9 cellular contexts compared by ENCODE assay signal in the genomic region with DNA sequence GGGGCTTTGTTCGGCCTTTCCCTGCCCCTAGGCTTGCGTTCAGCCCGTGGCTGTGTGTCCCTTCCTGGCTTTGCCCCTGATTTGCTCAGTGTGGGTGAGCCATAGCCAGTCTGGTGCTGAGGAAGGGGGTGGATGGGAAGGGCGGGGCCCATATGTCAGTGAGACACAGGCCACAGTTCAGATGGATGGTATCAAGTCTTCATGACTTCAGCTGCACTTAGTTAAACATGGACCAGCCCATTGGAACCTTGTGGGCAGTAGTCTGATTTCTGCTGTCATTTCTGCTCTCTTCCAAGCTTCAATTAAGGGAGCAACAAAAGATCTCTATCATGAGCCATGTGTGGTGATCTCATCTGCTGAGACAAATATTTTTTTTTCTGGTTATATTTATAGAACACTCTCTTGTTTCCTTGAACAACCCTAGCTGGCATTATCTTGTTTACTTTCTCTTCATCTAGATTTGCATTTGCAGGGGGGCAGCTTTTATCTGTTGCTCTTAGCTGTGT. TPM values are rescaled to one million over a fixed set of nuclear protein-coding genes. Genes with fewer than 3 reads are reported as not detected.
DNase-seq lines count a peak whose midpoint lies in the region; ATAC-seq and TF ChIP-seq lines count a peak whose summit lies in the region.
"Had no signal": no experiment of that assay in that cellular context is flagged by ENCODE, and none has a peak within 500 bp of the region (broad histone marks: within the 10 kb centered on the region; RNA-seq: fewer than 3 reads in every experiment).

No MANE protein-coding gene starts in this region.

- no peaks in the 10 kb centered on the region for H3K79me2 ChIP-seq in hepatocyte

- TF ChIP-seq CTCF in AG09309 (IDR thresholded peaks at IDR 0.05; ENCODE audit: control insufficient read depth, insufficient read depth, low read depth, low read length, missing control alignments) = no peak
- no peak for TF ChIP-seq CTCF in activated B cell treated with CpG ODN at 0.5 μM for 24 hours (IDR thresholded peaks at IDR 0.05)
- no peak for TF ChIP-seq CTCF in hepatocyte (IDR thresholded peaks at IDR 0.05; ENCODE audit: poor library complexity)

- CTCF ChIA-PET in activated B cell treated with CpG ODN at 0.5 μM for 24 hours (lab: Charles Lee) = interaction anchor here (0.8 to 4.8 kb wide), 5 partner anchors 15 to 32 kb away, joined by 3 to 44 read pairs (median 6); partner anchors contain the start of genes MICAL3 and PEX26
- CTCF ChIA-PET in activated CD4-positive, alpha-beta memory T cell treated with anti-CD3 and anti-CD28 coated beads for 36 hours (lab: Charles Lee) = no interaction called here

- no peaks in the 10 kb centered on the region for H3K27me3 Mint-ChIP-seq in activated B cell treated with CpG ODN at 0.5 μM for 24 hours
- peaks cover 4% of the 10 kb centered on the region for H3K27me3 Mint-ChIP-seq in activated CD4-positive, alpha-beta memory T cell treated with anti-CD3 and anti-CD28 coated beads for 36 hours

- H3K9me3 ChIP-seq in hepatocyte (ENCODE audit: low read depth) (no peaks in the 10 kb centered on the region), subcutaneous abdominal adipose tissue (ENCODE audit: control insufficient read depth in 5 of 5, low read length in 5 of 5) (no peaks in the 10 kb centered on the region)

- peak; percentile 57 for DNase-seq in AG09309 (ENCODE audit: low read depth)
- DNase-seq in activated B cell treated with CpG ODN at 0.5 μM for 24 hours = no peak
- DNase-seq in hepatocyte (ENCODE audit: low spot score) = peak; percentile 74
- DNase-seq in activated CD4-positive, alpha-beta memory T cell treated with anti-CD3 and anti-CD28 coated beads for 36 hours = no peak
- DNase-seq in NCI-H82 treated with DMSO at 0.1 percent for 48 hours (lab: John Stamatoyannopoulos, UW; ENCODE audit: unreplicated experiment) = no peak

- H3K4me1 ChIP-seq in hepatocyte (ENCODE audit: insufficient read depth) (peaks cover 43% of the 10 kb centered on the region), subcutaneous abdominal adipose tissue (ENCODE audit: control insufficient read depth in 5 of 5, insufficient read depth in 5 of 5, low read length in 5 of 5) (peaks cover 2 to 22% (median 20%) of the 10 kb centered on the region in 5 donors)

- peak overlapping the region; percentile 4 for H3K4me2 ChIP-seq in hepatocyte

- H3K9me3 Mint-ChIP-seq in activated B cell treated with CpG ODN at 0.5 μM for 24 hours = no peaks in the 10 kb centered on the region
- no peaks in the 10 kb centered on the region for H3K9me3 Mint-ChIP-seq in activated CD4-positive, alpha-beta memory T cell treated with anti-CD3 and anti-CD28 coated beads for 36 hours

- intact Hi-C loops in activated B cell treated with CpG ODN at 0.5 μM for 24 hours (cut with micrococcal nuclease) = loop anchor here (2.0 kb wide), 1 partner anchor 45 kb away; no protein-coding TSS in a partner anchor
- intact Hi-C loops in activated CD4-positive, alpha-beta memory T cell treated with anti-CD3 and anti-CD28 coated beads for 36 hours (cut with micrococcal nuclease) = no loop called here

- H3K4me3 ChIP-seq in AG09309 (ENCODE audit: control insufficient read depth, low read depth, low read length) (no peak overlapping the region), hepatocyte (no peak overlapping the region), subcutaneous abdominal adipose tissue (ENCODE audit: low read depth in 1 of 5, low read length in 5 of 5) (no peak overlapping the region)

- no peaks in the 10 kb centered on the region for H3K9me2 ChIP-seq in hepatocyte (replicated peaks; ENCODE audit: insufficient read depth)

- peak overlapping the region; percentile 97 for H3K27ac Mint-ChIP-seq in activated B cell treated with CpG ODN at 0.5 μM for 24 hours
- H3K27ac Mint-ChIP-seq in activated CD4-positive, alpha-beta memory T cell treated with anti-CD3 and anti-CD28 coated beads for 36 hours = no peak overlapping the region
- H3K27ac Mint-ChIP-seq: activated naive CD8-positive, alpha-beta T cell had no signal

- H3K27ac ChIP-seq in hepatocyte (peak overlapping the region; percentile 96), subcutaneous abdominal adipose tissue (ENCODE audit: low read depth, low read length) (peak overlapping the region; percentile 54)

- no peaks in the 10 kb centered on the region for H4K20me1 ChIP-seq in hepatocyte (ENCODE audit: insufficient read depth, poor library complexity, severe bottlenecking)

- no peak overlapping the region for H3K9ac ChIP-seq in subcutaneous abdominal adipose tissue (ENCODE audit: low read length in 5 of 5)

- peak; percentile 21 for ATAC-seq in HG02943 (IDR thresholded peaks at IDR 0.05; ENCODE audit: low read depth, unreplicated experiment)
- peak; percentile 5 for ATAC-seq in activated B cell treated with CpG ODN at 0.5 μM for 24 hours (ENCODE audit: low read depth)
- ATAC-seq in GM21526 (IDR thresholded peaks at IDR 0.05; ENCODE audit: low FRiP score, unreplicated experiment) = no peak

- H3K36me3 ChIP-seq in hepatocyte (replicated peaks; ENCODE audit: insufficient read depth, low read depth) (no peaks in the 10 kb centered on the region), subcutaneous abdominal adipose tissue (ENCODE audit: control insufficient read depth in 5 of 5, insufficient read depth in 5 of 5, low read length in 5 of 5) (no peaks in the 10 kb centered on the region)

- H2AFZ ChIP-seq in hepatocyte = no peak overlapping the region

- no peaks in the 10 kb centered on the region for H3K36me3 Mint-ChIP-seq in activated B cell treated with CpG ODN at 0.5 μM for 24 hours (ENCODE audit: low read depth)
- no peaks in the 10 kb centered on the region for H3K36me3 Mint-ChIP-seq in activated CD4-positive, alpha-beta memory T cell treated with anti-CD3 and anti-CD28 coated beads for 36 hours
- H3K36me3 Mint-ChIP-seq: activated naive CD8-positive, alpha-beta T cell had no signal

- H3K27me3 ChIP-seq in hepatocyte (no peaks in the 10 kb centered on the region), subcutaneous abdominal adipose tissue (ENCODE audit: control insufficient read depth in 5 of 5, insufficient read depth in 4 of 5, low read length in 5 of 5) (peaks cover 0 to 3% (median 0%) of the 10 kb centered on the region in 5 donors)

- POLR2A ChIA-PET in activated B cell treated with CpG ODN at 0.5 μM for 24 hours (lab: Charles Lee) = interaction anchor here (0.6 to 4.6 kb wide), 14 partner anchors 9 to 494 kb away, joined by 3 to 50 read pairs (median 9); partner anchors contain the start of genes MICAL3 and PEX26
- POLR2A ChIA-PET in activated CD4-positive, alpha-beta memory T cell treated with anti-CD3 and anti-CD28 coated beads for 36 hours (lab: Charles Lee) = no interaction called here

- peak overlapping the region; percentile 70 for H3K4me3 Mint-ChIP-seq in activated B cell treated with CpG ODN at 0.5 μM for 24 hours
- no peak overlapping the region for H3K4me3 Mint-ChIP-seq in activated CD4-positive, alpha-beta memory T cell treated with anti-CD3 and anti-CD28 coated beads for 36 hours
- H3K4me3 Mint-ChIP-seq: activated naive CD8-positive, alpha-beta T cell had no signal

- WGBS in hepatocyte (ENCODE audit: low lambda C conversion rate, missing lambda C conversion rate) = 75% methylated on average over 4 of the region's 4 CpGs

- H3K4me1 Mint-ChIP-seq in activated B cell treated with CpG ODN at 0.5 μM for 24 hours = peaks cover 47% of the 10 kb centered on the region
- H3K4me1 Mint-ChIP-seq in activated CD4-positive, alpha-beta memory T cell treated with anti-CD3 and anti-CD28 coated beads for 36 hours (ENCODE audit: low read depth) = peaks cover 4% of the 10 kb centered on the region

RNA-seq across cellular contexts. Expression of gene PEX26, which starts 21.6 kb away (rescaled TPM):
- total RNA-seq in activated B cell treated with CpG ODN at 0.5 μM for 24 hours (31.5 and 35.2 TPM in 2 replicates), hepatocyte (27.6 and 30.9 TPM in 2 replicates)
- polyA plus RNA-seq in hepatocyte = 3.7 and 5.4 TPM in 2 replicates
- total RNA-seq in activated CD4-positive, alpha-beta memory T cell treated with anti-CD3 and anti-CD28 coated beads for 36 hours = 10 to 100 TPM; 56.3 to 56.8 TPM

RNA-seq across cellular contexts. Expression of gene MICAL3, which starts 31.9 kb away (rescaled TPM):
- total RNA-seq in activated B cell treated with CpG ODN at 0.5 μM for 24 hours = 232 and 257 TPM in 2 replicates
- 15.4 and 22.7 TPM in 2 replicates for total RNA-seq in hepatocyte
- 4.6 and 12.6 TPM in 2 replicates for polyA plus RNA-seq in hepatocyte
- total RNA-seq in activated CD4-positive, alpha-beta memory T cell treated with anti-CD3 and anti-CD28 coated beads for 36 hours = 10 to 100 TPM; 29.7 to 37.2 TPM

RNA-seq across cellular contexts. Expression of gene TUBA8, which starts 54.4 kb away (rescaled TPM):
- 1.7 and 2.4 TPM in 2 replicates for total RNA-seq in activated B cell treated with CpG ODN at 0.5 μM for 24 hours
- 1.5 TPM in 1 of 2 replicates, not detected in the other for total RNA-seq in hepatocyte
- 0.33 and 0.46 TPM in 2 replicates for polyA plus RNA-seq in hepatocyte
- total RNA-seq in activated CD4-positive, alpha-beta memory T cell treated with anti-CD3 and anti-CD28 coated beads for 36 hours = 1 to 10 TPM; 3.3 to 4.3 TPM

Comparison
In these comparisons a context has a peak if more than half of its experiments do, and no peak if none do; other contexts are left out.
1. DNase-seq: peak in AG09309 (single experiment) and hepatocyte (single experiment); none in activated B cell treated with CpG ODN at 0.5 μM for 24 hours (single experiment), activated CD4-positive, alpha-beta memory T cell treated with anti-CD3 and anti-CD28 coated beads for 36 hours (single experiment) and NCI-H82 treated with DMSO at 0.1 percent for 48 hours (single experiment).